Comparison of ENCODE assay signal across 1 cellular context in the genomic region with DNA sequence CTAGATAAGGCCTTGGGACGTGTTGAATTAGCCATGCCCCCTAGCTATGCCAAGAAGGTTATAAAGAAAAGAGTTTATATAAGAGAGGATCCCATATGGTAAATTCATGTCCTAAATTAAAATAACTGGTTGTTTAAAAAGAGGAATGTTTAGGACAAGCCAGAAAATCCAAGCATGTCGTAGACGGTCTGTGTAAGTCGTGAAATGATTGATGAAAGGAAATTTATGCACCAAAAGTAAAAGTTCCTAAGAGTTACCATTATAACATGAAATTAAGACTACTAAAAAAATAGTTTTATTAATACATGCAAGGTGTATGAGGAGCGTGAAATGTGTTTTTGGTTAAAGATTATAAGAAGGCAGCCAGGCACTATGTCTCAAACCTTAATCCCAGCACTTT.
TF ChIP-seq lines count a peak whose summit lies in the region.

No MANE protein-coding gene starts in this region.

TF ChIP-seq in GM23338, 12 proteins besides CTCF, POLR2A, EP300 and RAD21 (continued from another document):
- TF ChIP-seq, protein P1, sequence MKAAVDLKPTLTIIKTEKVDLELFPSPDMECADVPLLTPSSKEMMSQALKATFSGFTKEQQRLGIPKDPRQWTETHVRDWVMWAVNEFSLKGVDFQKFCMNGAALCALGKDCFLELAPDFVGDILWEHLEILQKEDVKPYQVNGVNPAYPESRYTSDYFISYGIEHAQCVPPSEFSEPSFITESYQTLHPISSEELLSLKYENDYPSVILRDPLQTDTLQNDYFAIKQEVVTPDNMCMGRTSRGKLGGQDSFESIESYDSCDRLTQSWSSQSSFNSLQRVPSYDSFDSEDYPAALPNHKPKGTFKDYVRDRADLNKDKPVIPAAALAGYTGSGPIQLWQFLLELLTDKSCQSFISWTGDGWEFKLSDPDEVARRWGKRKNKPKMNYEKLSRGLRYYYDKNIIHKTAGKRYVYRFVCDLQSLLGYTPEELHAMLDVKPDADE (IDR thresholded peaks at IDR 0.05): no peak
